ENCODE assay signal across 8 cellular contexts in the genomic region with DNA sequence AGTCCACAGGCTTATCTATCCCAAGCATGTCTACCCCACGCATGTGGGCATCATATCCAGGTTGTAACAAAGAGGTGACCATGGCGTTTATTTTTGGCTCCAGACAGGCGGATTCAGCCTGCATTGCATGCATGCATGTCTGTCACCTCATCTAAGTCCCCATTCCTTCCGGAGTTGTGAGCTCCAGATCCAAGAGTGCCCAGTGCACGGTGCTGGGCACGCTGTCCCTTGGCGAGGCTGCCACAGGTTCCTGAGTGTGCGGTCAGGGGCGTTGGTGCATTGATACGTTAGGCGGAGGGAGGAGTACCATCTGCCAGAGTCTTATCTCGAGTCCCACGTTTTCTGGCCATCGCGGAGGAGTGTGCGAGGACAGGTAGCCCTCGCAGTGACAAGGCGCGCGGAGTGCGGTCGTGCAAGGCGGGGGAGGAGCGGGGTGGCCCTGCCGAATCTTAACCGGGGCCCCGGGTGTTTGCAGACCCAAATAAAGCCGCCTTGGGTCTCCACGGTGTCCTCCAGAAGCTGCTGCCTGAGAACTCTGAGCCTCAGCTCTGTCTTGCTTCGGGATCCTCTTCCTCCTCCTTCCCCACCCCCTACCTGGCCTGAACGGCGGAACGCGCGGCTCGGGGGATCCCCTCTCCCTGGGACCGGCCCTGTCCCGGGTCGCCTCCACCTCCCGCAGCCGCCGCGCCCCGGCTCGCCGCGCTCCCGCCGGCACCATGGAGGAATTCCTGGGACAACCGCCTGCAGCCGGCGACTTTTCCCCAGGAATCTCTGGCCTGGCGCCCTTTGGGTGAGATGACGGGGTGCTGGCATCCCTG. TPM values are rescaled to one million over a fixed set of nuclear protein-coding genes. Genes with fewer than 3 reads are reported as not detected.
DNase-seq lines count a peak whose midpoint lies in the region; ATAC-seq and TF ChIP-seq lines count a peak whose summit lies in the region.

No MANE protein-coding gene starts in this region.

- no peak overlapping the region for H3K9ac ChIP-seq in parathyroid adenoma

- no peaks in the 10 kb centered on the region for H3K9me3 ChIP-seq in parathyroid adenoma (ENCODE audit: control insufficient read depth, low read length)

- H3K27ac ChIP-seq in dorsolateral prefrontal cortex (peak overlapping the region in 47 of 59 donors; percentile 4 to 84 (median 62)), parathyroid adenoma (no peak overlapping the region)

- DNase-seq in dorsolateral prefrontal cortex (peak in 6 of 10 donors; percentile 19 to 54 (median 36)), SKM-1 treated with dmso at 0.1 percent for 144 hours (lab: John Stamatoyannopoulos, UW; ENCODE audit: unreplicated experiment) (no peak), NCI-H2107 (lab: John Stamatoyannopoulos, UW) (no peak), DMS153 (lab: John Stamatoyannopoulos, UW) (no peak), NCI-H187 (lab: John Stamatoyannopoulos, UW) (no peak)

- intact Hi-C loops in dorsolateral prefrontal cortex (cut with DNase I), result no loop called here

- peak; percentile 26 for ATAC-seq in HG03460 (IDR thresholded peaks at IDR 0.05; ENCODE audit: unreplicated experiment)

- H3K4me3 ChIP-seq in GM12875 (ENCODE audit: low read depth, low read length) (peak overlapping the region; percentile 46), dorsolateral prefrontal cortex (peak overlapping the region; percentile 42 to 82 (median 63)), parathyroid adenoma (ENCODE audit: low read depth, low read length) (peak overlapping the region; percentile 36)

- no peak overlapping the region for H2AFZ ChIP-seq in parathyroid adenoma

- H3K4me1 ChIP-seq in parathyroid adenoma, result no peaks in the 10 kb centered on the region

- H3K4me2 ChIP-seq in parathyroid adenoma (ENCODE audit: low read length), result peak overlapping the region; percentile 93

- no peaks in the 10 kb centered on the region for H3K36me3 ChIP-seq in parathyroid adenoma (ENCODE audit: control insufficient read depth, insufficient read depth, low read length)

- no peak for TF ChIP-seq CTCF in GM12875 (IDR thresholded peaks at IDR 0.05; ENCODE audit: borderline replicate concordance, insufficient read depth, low read depth, low read length)
- TF ChIP-seq CTCF in dorsolateral prefrontal cortex (IDR thresholded peaks at IDR 0.05 in 54 of 56, conservative IDR thresholded peaks at IDR 0.05 in 2 of 56; ENCODE audit: low read depth in 1 of 56, partially characterized antibody in 56 of 56), result no peak
- TF ChIP-seq CTCF in parathyroid adenoma (IDR thresholded peaks at IDR 0.05), result no peak

- no peaks in the 10 kb centered on the region for H3K79me2 ChIP-seq in parathyroid adenoma

- H3K27me3 ChIP-seq in dorsolateral prefrontal cortex (peaks cover 0 to 34% (median 7%) of the 10 kb centered on the region in 45 donors), parathyroid adenoma (ENCODE audit: control insufficient read depth, insufficient read depth, low read length) (peaks cover 2% of the 10 kb centered on the region)

RNA-seq across cellular contexts. Expression of a gene that starts 0.6 kb away (rescaled TPM):
- 10 to 100 TPM in 72 of 120 experiments, 1 to 10 TPM in 48; 3.2 to 20.1 (median 10.8) TPM for total RNA-seq in dorsolateral prefrontal cortex

Comparison
In these comparisons a context has a peak if more than half of its experiments do, and no peak if none do; other contexts are left out.
1. DNase-seq: peak in dorsolateral prefrontal cortex (6 of 10); none in SKM-1 treated with dmso at 0.1 percent for 144 hours (single experiment), NCI-H2107 (single experiment), DMS153 (single experiment) and NCI-H187 (0 of 2).
2. Peak in every context shown above with its lines, with median percentiles within 50 percentile points of each other: H3K4me3 ChIP-seq.